Comparison of ENCODE assay signal across 27 cellular contexts in the genomic region with DNA sequence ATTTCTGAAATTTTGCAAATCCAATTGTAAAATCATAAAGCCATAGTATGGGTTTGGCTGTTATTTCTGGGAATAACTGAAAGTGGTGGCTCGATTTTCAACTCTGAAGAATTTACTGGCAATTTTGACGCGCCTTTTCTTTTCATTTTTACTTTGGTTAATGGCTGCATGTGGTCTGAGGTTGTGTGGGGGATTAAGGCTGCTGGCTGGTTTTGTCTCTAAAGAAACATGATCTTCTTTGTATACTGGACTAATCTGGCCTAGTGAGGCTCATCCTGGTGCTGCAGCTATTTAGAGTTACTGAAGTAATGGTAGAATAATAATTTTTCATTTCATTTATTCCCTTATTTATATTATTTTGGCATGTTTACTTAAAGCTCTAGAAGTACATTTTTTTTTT.
"Had no signal": no experiment of that assay in that cellular context is flagged by ENCODE, and none has a peak within 500 bp of the region (broad histone marks: within the 10 kb centered on the region; RNA-seq: fewer than 3 reads in every experiment).

No MANE protein-coding gene starts in this region.

- H3K27ac ChIP-seq: body of pancreas, breast epithelium, PC-9, RWPE1 had no signal

- ATAC-seq: activated CD8-positive, alpha-beta T cell treated with anti-CD3 and anti-CD28 coated beads for 36 hours; activated T-cell treated with anti-CD3 and anti-CD28 coated beads, Interleukin-2, amount 50 U/mL, for 72 hours; body of pancreas; Right ventricle myocardium inferior had no signal

- DNase-seq: activated CD4-positive, alpha-beta T cell treated with anti-CD3 and anti-CD28 coated beads, Interleukin-2, amount 10 ng/mL, durations not matched to agents 24 days and 14 days; activated CD4-positive, alpha-beta T cell treated with anti-CD3 and anti-CD28 coated beads, Interleukin-2, amount 50 U/mL, for 4 hours; activated CD8-positive, alpha-beta T cell treated with anti-CD3 and anti-CD28 coated beads for 36 hours; activated gamma-delta T cell; activated naive CD4-positive, alpha-beta T cell treated with Interleukin-2 at 50 U/mL for 16 hours; activated naive CD8-positive, alpha-beta T cell treated with anti-CD3 and anti-CD28 coated beads, Interleukin-2, amount 10 ng/mL, durations not matched to agents 7 days and 5 days; activated T-cell treated with anti-CD3 and anti-CD28 coated beads, Interleukin-2, amount 50 U/mL, for 1 hour; activated T-cell treated with anti-CD3 and anti-CD28 coated beads, Interleukin-2, amount 50 U/mL, for 72 hours; body of pancreas; NCI-H1048; NCI-H1105 treated with DMSO at 0.1 percent for 48 hours; NCI-H1436; NCI-H1694; NCI-H1930; NCI-H2081 treated with DMSO at 0.1 percent for 48 hours; NCI-H2171 treated with DMSO at 0.1 percent for 48 hours; NCI-H226; NCI-H446 treated with DMSO at 0.1 percent for 48 hours; NCI-H524; NCI-H69; NK-92 treated with Interleukin-12 subunit alpha and Interleukin-12 subunit beta, amount 100 ng/mL, for 24 hours; PC-9; SIG-M5; T1000 had no signal
